ENCODE assay signal across 11 cellular contexts in the genomic region with DNA sequence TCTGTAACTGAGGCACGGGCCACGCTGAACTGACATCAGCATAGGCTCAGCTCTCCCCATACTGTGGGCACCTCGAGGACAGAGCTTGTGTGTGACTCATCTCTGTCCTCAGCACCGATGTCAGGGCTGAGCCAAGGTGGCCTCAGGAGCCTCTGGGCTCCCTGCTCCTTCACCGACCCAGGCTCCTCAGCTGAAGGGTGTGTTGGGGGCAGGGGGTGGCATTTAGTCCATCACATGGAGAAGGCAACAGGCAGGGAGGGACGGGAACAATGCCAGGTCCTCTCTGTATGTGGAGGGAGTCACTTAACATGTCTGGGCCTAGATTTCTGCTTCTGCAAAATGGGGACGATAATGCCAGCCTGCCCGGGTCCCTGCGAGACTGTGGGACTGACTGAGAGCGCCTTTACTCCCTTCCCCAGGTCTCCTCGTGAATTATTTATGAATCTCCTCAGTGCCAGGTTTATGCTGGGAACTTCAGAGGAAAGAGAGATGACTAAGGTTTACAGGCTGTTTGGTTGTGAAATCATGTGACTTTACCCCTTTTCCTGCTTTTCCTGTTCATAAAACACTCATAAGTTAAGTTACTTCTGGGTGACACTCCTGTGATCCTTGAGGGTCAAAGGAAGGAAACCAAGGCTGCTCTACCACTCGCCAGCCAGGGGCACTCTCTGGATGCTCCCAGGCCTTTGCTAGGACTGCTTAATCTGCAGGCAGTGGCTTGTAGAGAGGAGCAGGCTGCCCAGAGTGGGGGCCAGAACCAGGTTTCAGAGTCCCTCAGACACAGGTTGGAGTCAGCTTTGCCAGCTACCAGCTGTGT. TPM values are rescaled to one million over a fixed set of nuclear protein-coding genes. Genes with fewer than 3 reads are reported as not detected.
DNase-seq lines count a peak whose midpoint lies in the region; ATAC-seq and TF ChIP-seq lines count a peak whose summit lies in the region.
"Had no signal": no experiment of that assay in that cellular context is flagged by ENCODE, and none has a peak within 500 bp of the region (broad histone marks: within the 10 kb centered on the region; RNA-seq: fewer than 3 reads in every experiment).

No MANE protein-coding gene starts in this region.

- H3K36me3 Mint-ChIP-seq in activated naive CD4-positive, alpha-beta T cell treated with anti-CD3 and anti-CD28 coated beads, Interleukin-2, amount 50 U/mL, for 72 hours, result no peaks in the 10 kb centered on the region
- H3K36me3 Mint-ChIP-seq in activated T-helper 17 cell treated with anti-CD3 and anti-CD28 coated beads, Interleukin-2, amount 50 U/mL, for 72 hours (ENCODE audit: low read depth), result no peaks in the 10 kb centered on the region
- no peaks in the 10 kb centered on the region for H3K36me3 Mint-ChIP-seq in CD8-positive, alpha-beta T cell

- WGBS in urinary bladder, result 69% methylated on average over 12 of the region's 12 CpGs

- TF ChIP-seq CTCF in CD8-positive, alpha-beta T cell (IDR thresholded peaks at IDR 0.05), result no peak

- no peaks in the 10 kb centered on the region for H3K27me3 ChIP-seq in CD8-positive, alpha-beta T cell (ENCODE audit: insufficient read depth, low read length)

- POLR2A ChIA-PET in CD8-positive, alpha-beta T cell (lab: Charles Lee), result no interaction called here

- H3K36me3 ChIP-seq in urinary bladder (ENCODE audit: insufficient read depth), result no peaks in the 10 kb centered on the region
- H3K36me3 ChIP-seq in CD8-positive, alpha-beta T cell (ENCODE audit: insufficient read depth, low read length), result no peaks in the 10 kb centered on the region

- H3K4me1 ChIP-seq in urinary bladder (ENCODE audit: insufficient read depth), result no peaks in the 10 kb centered on the region
- H3K4me1 ChIP-seq in CD8-positive, alpha-beta T cell (ENCODE audit: insufficient read depth, low read length), result no peaks in the 10 kb centered on the region

- H3K4me3 Mint-ChIP-seq in activated T-helper 17 cell treated with anti-CD3 and anti-CD28 coated beads, Interleukin-2, amount 50 U/mL, for 72 hours, result no peak overlapping the region
- no peak overlapping the region for H3K4me3 Mint-ChIP-seq in CD8-positive, alpha-beta T cell
- H3K4me3 Mint-ChIP-seq: dendritic cell treated with granulocyte-macrophage colony-stimulating factor and Interleukin-4, amounts not matched to agents 40 ng/mL and 50 ng/mL, for 4 days; T-helper 17 cell had no signal

- H3K9me3 ChIP-seq in CD8-positive, alpha-beta T cell (ENCODE audit: low read length), result no peaks in the 10 kb centered on the region

- peak; percentile 77 to 80 for ATAC-seq in activated naive CD4-positive, alpha-beta T cell treated with anti-CD3 and anti-CD28 coated beads, Interleukin-2, amount 50 U/mL, for 72 hours
- peak; percentile 78 for ATAC-seq in activated T-helper 17 cell treated with anti-CD3 and anti-CD28 coated beads, Interleukin-2, amount 50 U/mL, for 72 hours (replicated peaks)
- no peak for ATAC-seq in HG02678 (IDR thresholded peaks at IDR 0.05; ENCODE audit: unreplicated experiment)
- no peak for ATAC-seq in CD8-positive, alpha-beta T cell
- ATAC-seq: T-helper 17 cell had no signal

- H3K9me3 Mint-ChIP-seq in activated naive CD4-positive, alpha-beta T cell treated with anti-CD3 and anti-CD28 coated beads, Interleukin-2, amount 50 U/mL, for 72 hours, result no peaks in the 10 kb centered on the region
- H3K9me3 Mint-ChIP-seq in activated T-helper 17 cell treated with anti-CD3 and anti-CD28 coated beads, Interleukin-2, amount 50 U/mL, for 72 hours, result no peaks in the 10 kb centered on the region
- no peaks in the 10 kb centered on the region for H3K9me3 Mint-ChIP-seq in CD8-positive, alpha-beta T cell
- H3K9me3 Mint-ChIP-seq: dendritic cell treated with granulocyte-macrophage colony-stimulating factor and Interleukin-4, amounts not matched to agents 40 ng/mL and 50 ng/mL, for 4 days had no signal

- CTCF ChIA-PET in CD8-positive, alpha-beta T cell (lab: Charles Lee), result interaction anchor here (1.4 kb wide), 1 partner anchor 17 kb away, joined by 4 read pairs; no protein-coding TSS in a partner anchor

- peak in 1 of 2 donors; percentile 24 for DNase-seq in activated naive CD4-positive, alpha-beta T cell treated with anti-CD3 and anti-CD28 coated beads, Interleukin-2, amount 50 U/mL, for 72 hours (ENCODE audit: low spot score in 2 of 2)
- no peak for DNase-seq in activated naive CD4-positive, alpha-beta T cell treated with anti-CD3 and anti-CD28 coated beads, Interleukin-2, amount 50 U/mL, for 16 hours
- DNase-seq in kidney glomerular epithelial cell (lab: John Stamatoyannopoulos, UW) (peak; percentile 80), NCI-H2196 treated with DMSO at 0.1 percent for 48 hours (lab: John Stamatoyannopoulos, UW; ENCODE audit: unreplicated experiment) (no peak)
- DNase-seq in CD8-positive, alpha-beta T cell, result no peak
- DNase-seq: stimulated activated CD4-positive, alpha-beta T cell treated with anti-CD3 and anti-CD28 coated beads, Interleukin-4, amount 100 ng/mL, for 24 hours; T-helper 17 cell had no signal

- H3K4me1 Mint-ChIP-seq in activated T-helper 17 cell treated with anti-CD3 and anti-CD28 coated beads, Interleukin-2, amount 50 U/mL, for 72 hours, result peaks cover 8% of the 10 kb centered on the region
- peaks cover 4% of the 10 kb centered on the region for H3K4me1 Mint-ChIP-seq in CD8-positive, alpha-beta T cell (ENCODE audit: low read depth)

- intact Hi-C loops in CD8-positive, alpha-beta T cell (cut with DNase I, micrococcal nuclease), result no loop called here

- H3K27me3 Mint-ChIP-seq in activated T-helper 17 cell treated with anti-CD3 and anti-CD28 coated beads, Interleukin-2, amount 50 U/mL, for 72 hours, result no peaks in the 10 kb centered on the region
- no peaks in the 10 kb centered on the region for H3K27me3 Mint-ChIP-seq in CD8-positive, alpha-beta T cell (ENCODE audit: low read depth)
- H3K27me3 Mint-ChIP-seq: dendritic cell treated with granulocyte-macrophage colony-stimulating factor and Interleukin-4, amounts not matched to agents 40 ng/mL and 50 ng/mL, for 4 days had no signal

- H3K4me3 ChIP-seq in urinary bladder (ENCODE audit: low read depth, low read length), result no peak overlapping the region
- H3K4me3 ChIP-seq in CD8-positive, alpha-beta T cell (ENCODE audit: low read depth, low read length), result no peak overlapping the region

- peak overlapping the region; percentile 45 to 73 for H3K27ac Mint-ChIP-seq in activated naive CD4-positive, alpha-beta T cell treated with anti-CD3 and anti-CD28 coated beads, Interleukin-2, amount 50 U/mL, for 72 hours
- H3K27ac Mint-ChIP-seq in activated T-helper 17 cell treated with anti-CD3 and anti-CD28 coated beads, Interleukin-2, amount 50 U/mL, for 72 hours, result no peak overlapping the region
- no peak overlapping the region for H3K27ac Mint-ChIP-seq in CD8-positive, alpha-beta T cell
- H3K27ac Mint-ChIP-seq: dendritic cell treated with granulocyte-macrophage colony-stimulating factor and Interleukin-4, amounts not matched to agents 40 ng/mL and 50 ng/mL, for 4 days had no signal

- peak overlapping the region; percentile 23 for H3K27ac ChIP-seq in urinary bladder (ENCODE audit: low read depth)
- H3K27ac ChIP-seq in CD8-positive, alpha-beta T cell (ENCODE audit: low read depth, low read length), result no peak overlapping the region

RNA-seq across cellular contexts. Expression of gene TTC39A, which starts 16.2 kb away (rescaled TPM):
- 1 to 10 TPM in 1 of 2 donors, under 1 TPM in 1; 0.61 to 1.1 TPM for total RNA-seq in activated naive CD4-positive, alpha-beta T cell treated with anti-CD3 and anti-CD28 coated beads, Interleukin-2, amount 50 U/mL, for 72 hours
- total RNA-seq in activated T-helper 17 cell treated with anti-CD3 and anti-CD28 coated beads, Interleukin-2, amount 50 U/mL, for 72 hours, result under 1 TPM in 1 of 2 donors, not detected in 1; 0.74 TPM
- total RNA-seq in urinary bladder, result 4.1 TPM
- polyA plus RNA-seq in urinary bladder, result 2.5 TPM
- total RNA-seq in CD8-positive, alpha-beta T cell, result not detected
- total RNA-seq: T-helper 17 cell had no signal

Comparison
In these comparisons a context has a peak if more than half of its experiments do, and no peak if none do; other contexts are left out.
1. ATAC-seq: peak in activated naive CD4-positive, alpha-beta T cell treated with anti-CD3 and anti-CD28 coated beads, Interleukin-2, amount 50 U/mL, for 72 hours (2 of 2) and activated T-helper 17 cell treated with anti-CD3 and anti-CD28 coated beads, Interleukin-2, amount 50 U/mL, for 72 hours (single experiment); none in HG02678 (single experiment) and CD8-positive, alpha-beta T cell (single experiment).
2. H3K27ac Mint-ChIP-seq: peak in activated naive CD4-positive, alpha-beta T cell treated with anti-CD3 and anti-CD28 coated beads, Interleukin-2, amount 50 U/mL, for 72 hours (2 of 2); none in activated T-helper 17 cell treated with anti-CD3 and anti-CD28 coated beads, Interleukin-2, amount 50 U/mL, for 72 hours (single experiment) and CD8-positive, alpha-beta T cell (single experiment).